In the genomic region with DNA sequence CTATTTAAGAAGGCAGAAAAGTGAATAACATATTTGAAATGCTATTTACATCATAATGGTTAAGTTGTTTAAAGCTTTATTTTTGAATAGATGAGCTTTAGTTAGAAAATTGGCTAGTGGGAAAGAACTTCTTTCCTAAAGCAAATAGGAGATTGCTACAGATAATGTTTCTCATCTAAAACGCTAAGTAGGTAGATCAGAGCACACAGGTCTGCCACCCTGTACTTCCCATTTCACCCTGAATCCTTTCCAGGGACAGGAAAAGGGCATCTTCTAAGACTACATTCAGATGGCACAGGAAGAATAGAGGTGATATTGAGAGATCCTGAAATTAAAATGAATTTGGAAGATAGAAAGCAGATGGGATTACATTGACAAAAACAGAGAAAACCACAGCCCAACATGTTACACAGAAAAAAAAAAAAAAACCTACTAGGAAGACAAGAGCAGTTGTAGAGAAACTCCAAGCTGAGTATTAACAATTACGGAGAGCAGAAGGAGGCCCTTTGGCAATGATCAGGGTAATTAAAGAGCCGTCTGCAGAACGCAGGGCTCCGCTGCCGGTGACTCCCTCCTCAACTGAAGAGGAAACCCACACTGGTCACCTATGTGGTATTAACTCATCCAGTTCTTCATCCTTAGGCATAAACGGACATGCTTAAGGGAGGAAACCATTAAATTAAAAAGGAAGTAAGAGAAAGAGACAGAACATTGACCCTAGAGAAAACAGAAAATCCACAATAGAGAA, we compare ENCODE assay signal across 24 cellular contexts. TPM values are rescaled to one million over a fixed set of nuclear protein-coding genes. Genes with fewer than 3 reads are reported as not detected.
DNase-seq lines count a peak whose midpoint lies in the region; ATAC-seq and TF ChIP-seq lines count a peak whose summit lies in the region.
"Had no signal": no experiment of that assay in that cellular context is flagged by ENCODE, and none has a peak within 500 bp of the region (broad histone marks: within the 10 kb centered on the region; RNA-seq: fewer than 3 reads in every experiment).

No MANE protein-coding gene starts in this region.

- H4K20me1 ChIP-seq in GM23338 (replicated peaks; ENCODE audit: insufficient read depth) (no peaks in the 10 kb centered on the region), hepatocyte (ENCODE audit: insufficient read depth, poor library complexity, severe bottlenecking) (no peaks in the 10 kb centered on the region)

- CTCF ChIA-PET in activated CD4-positive, alpha-beta T cell treated with anti-CD3 and anti-CD28 coated beads for 36 hours (lab: Charles Lee): no interaction called here

- H3K27me3 ChIP-seq in GM23338 (ENCODE audit: insufficient read depth) (no peaks in the 10 kb centered on the region), hepatocyte (no peaks in the 10 kb centered on the region)
- H3K27me3 ChIP-seq: ascending aorta, pancreas had no signal

- peaks cover 16% of the 10 kb centered on the region for H3K36me3 ChIP-seq in GM23338 (ENCODE audit: insufficient read depth)
- no peaks in the 10 kb centered on the region for H3K36me3 ChIP-seq in hepatocyte (replicated peaks; ENCODE audit: insufficient read depth, low read depth)
- H3K36me3 ChIP-seq: ascending aorta, pancreas had no signal

- H3K4me2 ChIP-seq in GM23338 (0 out of 2 replicates have a peak overlapping the region, but pooled peaks have one; percentile 19), hepatocyte (no peak overlapping the region)

- H3F3A ChIP-seq in GM23338 (replicated peaks; ENCODE audit: low read depth): no peaks in the 10 kb centered on the region

- H3K9me2 ChIP-seq in GM23338 (ENCODE audit: insufficient read depth) (peaks cover 6% of the 10 kb centered on the region), hepatocyte (replicated peaks; ENCODE audit: insufficient read depth) (no peaks in the 10 kb centered on the region)

- H3K36me3 Mint-ChIP-seq in GM23338 (ENCODE audit: low read depth): peaks cover 24% of the 10 kb centered on the region
- H3K36me3 Mint-ChIP-seq in activated CD4-positive, alpha-beta T cell treated with anti-CD3 and anti-CD28 coated beads for 36 hours (ENCODE audit: low read depth): peaks cover 4% of the 10 kb centered on the region
- H3K36me3 Mint-ChIP-seq: memory B cell had no signal

- H3K79me2 ChIP-seq in GM23338 (replicated peaks; ENCODE audit: insufficient read depth) (no peaks in the 10 kb centered on the region), hepatocyte (no peaks in the 10 kb centered on the region)

- DNase-seq in AG10803 (ENCODE audit: low read depth): peak; percentile 5
- no peak for DNase-seq in GM23338 (ENCODE audit: low spot score)
- peak; percentile 88 for DNase-seq in NOMO-1 treated with dmso at 0.1 percent for 144 hours (lab: John Stamatoyannopoulos, UW; ENCODE audit: unreplicated experiment)
- DNase-seq in hepatocyte (ENCODE audit: low spot score): no peak
- no peak for DNase-seq in activated CD4-positive, alpha-beta T cell treated with anti-CD3 and anti-CD28 coated beads for 36 hours
- no peak for DNase-seq in activated CD4-positive, CD25-positive, alpha-beta regulatory T cell treated with anti-CD3 and anti-CD28 coated beads, Interleukin-2, amount 50 U/mL, for 72 hours
- DNase-seq: activated CD4-positive, alpha-beta T cell treated with anti-CD3 and anti-CD28 coated beads for 1 hour; activated naive CD4-positive, alpha-beta T cell treated with anti-CD3 and anti-CD28 coated beads, Interleukin-2, amount 50 U/mL, for 16 hours; activated T-cell treated with anti-CD3 and anti-CD28 coated beads, Interleukin-2, amount 50 U/mL, for 72 hours; DND-41; GOT3; natural killer cell; NCI-H1092; NCI-H2029 treated with DMSO at 0.1 percent for 48 hours; NCI-H526 treated with DMSO at 0.1 percent for 48 hours; pancreas; right cardiac atrium; stimulated activated CD4-positive, alpha-beta T cell treated with anti-CD3 and anti-CD28 coated beads, Interleukin-15, amount 100 ng/mL, for 24 hours had no signal

- peaks cover 8% of the 10 kb centered on the region; the same call in 1 of the 2 replicates for H3K4me1 ChIP-seq in GM23338 (ENCODE audit: insufficient read depth)
- H3K4me1 ChIP-seq in hepatocyte (ENCODE audit: insufficient read depth): peaks cover 13% of the 10 kb centered on the region
- H3K4me1 ChIP-seq: ascending aorta, pancreas had no signal

- H3K4me3 ChIP-seq in AG10803 (ENCODE audit: low read length) (no peak overlapping the region), GM23338 (no peak overlapping the region), hepatocyte (no peak overlapping the region)
- H3K4me3 ChIP-seq: ascending aorta, pancreas had no signal

- POLR2A ChIA-PET in activated CD4-positive, alpha-beta T cell treated with anti-CD3 and anti-CD28 coated beads for 36 hours (lab: Charles Lee): no interaction called here

- ATAC-seq in GM23338 (peak; percentile 25; the same call in 2 of the 3 replicates), HG02970 (IDR thresholded peaks at IDR 0.05; ENCODE audit: low FRiP score, unreplicated experiment) (no peak)
- ATAC-seq in activated CD4-positive, alpha-beta T cell treated with anti-CD3 and anti-CD28 coated beads for 36 hours: no peak
- ATAC-seq: activated T-cell treated with anti-CD3 and anti-CD28 coated beads, Interleukin-2, amount 50 U/mL, for 72 hours; natural killer cell; Panc1; pancreas had no signal

- intact Hi-C loops in activated CD4-positive, alpha-beta T cell treated with anti-CD3 and anti-CD28 coated beads for 36 hours (cut with DNase I, micrococcal nuclease): no loop called here

- 35% methylated on average over 7 of the region's 7 CpGs for WGBS in hepatocyte (ENCODE audit: low lambda C conversion rate, missing lambda C conversion rate)

- no peak overlapping the region for H3K27ac Mint-ChIP-seq in GM23338
- H3K27ac Mint-ChIP-seq in activated CD4-positive, alpha-beta T cell treated with anti-CD3 and anti-CD28 coated beads for 36 hours: no peak overlapping the region
- H3K27ac Mint-ChIP-seq: activated T-cell treated with anti-CD3 and anti-CD28 coated beads, Interleukin-2, amount 50 U/mL, for 72 hours; IgD-negative memory B cell; memory B cell; natural killer cell had no signal

- peaks cover 3% of the 10 kb centered on the region; the same call in 1 of the 3 replicates for H3K4me1 Mint-ChIP-seq in GM23338
- peaks cover 6% of the 10 kb centered on the region for H3K4me1 Mint-ChIP-seq in activated CD4-positive, alpha-beta T cell treated with anti-CD3 and anti-CD28 coated beads for 36 hours
- H3K4me1 Mint-ChIP-seq: central memory CD8-positive, alpha-beta T cell; IgD-negative memory B cell; memory B cell had no signal

- TF ChIP-seq CTCF in AG10803 (conservative IDR thresholded peaks at IDR 0.05; ENCODE audit: low read length) (no peak), GM23338 (conservative IDR thresholded peaks at IDR 0.05; ENCODE audit: low read depth in 2 of 2) (no peak), hepatocyte (IDR thresholded peaks at IDR 0.05; ENCODE audit: poor library complexity) (no peak)

- no peaks in the 10 kb centered on the region for H3K9me3 ChIP-seq in hepatocyte (ENCODE audit: low read depth)
- H3K9me3 ChIP-seq: pancreas had no signal

- no peaks in the 10 kb centered on the region for H3K27me3 Mint-ChIP-seq in GM23338 (ENCODE audit: insufficient read depth, low read depth, poor library complexity)
- H3K27me3 Mint-ChIP-seq in activated CD4-positive, alpha-beta T cell treated with anti-CD3 and anti-CD28 coated beads for 36 hours: no peaks in the 10 kb centered on the region
- H3K27me3 Mint-ChIP-seq: memory B cell had no signal

- H3K27ac ChIP-seq in GM23338 (ENCODE audit: low read depth) (no peak overlapping the region), hepatocyte (no peak overlapping the region)
- H3K27ac ChIP-seq: ascending aorta, pancreas had no signal

- H2AFZ ChIP-seq in GM23338 (no peak overlapping the region), hepatocyte (peak overlapping the region; percentile 30)

- H3K4me3 Mint-ChIP-seq in GM23338: no peak overlapping the region
- no peak overlapping the region for H3K4me3 Mint-ChIP-seq in activated CD4-positive, alpha-beta T cell treated with anti-CD3 and anti-CD28 coated beads for 36 hours
- H3K4me3 Mint-ChIP-seq: activated T-cell treated with anti-CD3 and anti-CD28 coated beads, Interleukin-2, amount 50 U/mL, for 72 hours; central memory CD8-positive, alpha-beta T cell; IgD-negative memory B cell; memory B cell; natural killer cell had no signal

- H3K9me3 Mint-ChIP-seq in GM23338: peaks cover 32% of the 10 kb centered on the region
- H3K9me3 Mint-ChIP-seq in activated CD4-positive, alpha-beta T cell treated with anti-CD3 and anti-CD28 coated beads for 36 hours (ENCODE audit: low read depth): peaks cover 16% of the 10 kb centered on the region

RNA-seq across cellular contexts. Expression of gene MAP10, which starts 53.6 kb away (rescaled TPM):
- 2.8 and 3.3 TPM in 2 replicates for total RNA-seq in GM23338 (2014; rRNA removed; shearing (Covaris generic))
- polyA plus RNA-seq in GM23338 (2016; fragmentation: Nextera tagmentation; extraction: Ambion mirVana) (2.3 and 2.9 TPM in 2 replicates), hepatocyte (2.1 TPM in 2 replicates)
- total RNA-seq in hepatocyte: 3.8 and 5.7 TPM in 2 replicates
- total RNA-seq in activated CD4-positive, alpha-beta T cell treated with anti-CD3 and anti-CD28 coated beads for 36 hours: 1 to 10 TPM; 1.4 to 1.5 TPM

Comparison
In these comparisons a context has a peak if more than half of its experiments do, and no peak if none do; other contexts are left out.
1. DNase-seq: peak in AG10803 (single experiment) and NOMO-1 treated with dmso at 0.1 percent for 144 hours (single experiment); none in GM23338 (single experiment), hepatocyte (single experiment), activated CD4-positive, alpha-beta T cell treated with anti-CD3 and anti-CD28 coated beads for 36 hours (single experiment) and activated CD4-positive, CD25-positive, alpha-beta regulatory T cell treated with anti-CD3 and anti-CD28 coated beads, Interleukin-2, amount 50 U/mL, for 72 hours (single experiment).